Comparison of ENCODE assay signal across 1 cellular context in genomic region chr7:73985737-73986141, GRCh38.
TF ChIP-seq lines count a peak whose summit lies in the region.

No MANE protein-coding gene starts in this region.

TF ChIP-seq in WTC11, 78 proteins besides CTCF, POLR2A, EP300 and RAD21 (continued from another document):
- TF ChIP-seq AR (CRISPR knock-in tag; IDR thresholded peaks at IDR 0.05) (no peak), IRF2 (CRISPR knock-in tag; IDR thresholded peaks at IDR 0.05; ENCODE audit: borderline replicate concordance, low read depth) (no peak), CBFB (CRISPR knock-in tag; IDR thresholded peaks at IDR 0.05; ENCODE audit: low read depth) (no peak), ZNF317 (CRISPR knock-in tag; IDR thresholded peaks at IDR 0.05; ENCODE audit: borderline replicate concordance, low read depth) (no peak), SOX15 (CRISPR knock-in tag; IDR thresholded peaks at IDR 0.05) (no peak), ATF1 (CRISPR knock-in tag; IDR thresholded peaks at IDR 0.05) (no peak), NFATC4 (CRISPR knock-in tag; IDR thresholded peaks at IDR 0.05) (no peak), USF1 (CRISPR knock-in tag; IDR thresholded peaks at IDR 0.05) (no peak), ZNF138 (CRISPR knock-in tag; conservative IDR thresholded peaks at IDR 0.05) (no peak), ETV6 (CRISPR knock-in tag; IDR thresholded peaks at IDR 0.05) (no peak), TCF7 (CRISPR knock-in tag; IDR thresholded peaks at IDR 0.05; ENCODE audit: low read depth) (no peak)
- TF ChIP-seq, protein P1, sequence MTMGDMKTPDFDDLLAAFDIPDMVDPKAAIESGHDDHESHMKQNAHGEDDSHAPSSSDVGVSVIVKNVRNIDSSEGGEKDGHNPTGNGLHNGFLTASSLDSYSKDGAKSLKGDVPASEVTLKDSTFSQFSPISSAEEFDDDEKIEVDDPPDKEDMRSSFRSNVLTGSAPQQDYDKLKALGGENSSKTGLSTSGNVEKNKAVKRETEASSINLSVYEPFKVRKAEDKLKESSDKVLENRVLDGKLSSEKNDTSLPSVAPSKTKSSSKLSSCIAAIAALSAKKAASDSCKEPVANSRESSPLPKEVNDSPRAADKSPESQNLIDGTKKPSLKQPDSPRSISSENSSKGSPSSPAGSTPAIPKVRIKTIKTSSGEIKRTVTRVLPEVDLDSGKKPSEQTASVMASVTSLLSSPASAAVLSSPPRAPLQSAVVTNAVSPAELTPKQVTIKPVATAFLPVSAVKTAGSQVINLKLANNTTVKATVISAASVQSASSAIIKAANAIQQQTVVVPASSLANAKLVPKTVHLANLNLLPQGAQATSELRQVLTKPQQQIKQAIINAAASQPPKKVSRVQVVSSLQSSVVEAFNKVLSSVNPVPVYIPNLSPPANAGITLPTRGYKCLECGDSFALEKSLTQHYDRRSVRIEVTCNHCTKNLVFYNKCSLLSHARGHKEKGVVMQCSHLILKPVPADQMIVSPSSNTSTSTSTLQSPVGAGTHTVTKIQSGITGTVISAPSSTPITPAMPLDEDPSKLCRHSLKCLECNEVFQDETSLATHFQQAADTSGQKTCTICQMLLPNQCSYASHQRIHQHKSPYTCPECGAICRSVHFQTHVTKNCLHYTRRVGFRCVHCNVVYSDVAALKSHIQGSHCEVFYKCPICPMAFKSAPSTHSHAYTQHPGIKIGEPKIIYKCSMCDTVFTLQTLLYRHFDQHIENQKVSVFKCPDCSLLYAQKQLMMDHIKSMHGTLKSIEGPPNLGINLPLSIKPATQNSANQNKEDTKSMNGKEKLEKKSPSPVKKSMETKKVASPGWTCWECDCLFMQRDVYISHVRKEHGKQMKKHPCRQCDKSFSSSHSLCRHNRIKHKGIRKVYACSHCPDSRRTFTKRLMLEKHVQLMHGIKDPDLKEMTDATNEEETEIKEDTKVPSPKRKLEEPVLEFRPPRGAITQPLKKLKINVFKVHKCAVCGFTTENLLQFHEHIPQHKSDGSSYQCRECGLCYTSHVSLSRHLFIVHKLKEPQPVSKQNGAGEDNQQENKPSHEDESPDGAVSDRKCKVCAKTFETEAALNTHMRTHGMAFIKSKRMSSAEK (CRISPR knock-in tag; IDR thresholded peaks at IDR 0.05; ENCODE audit: borderline replicate concordance): no peak
- TF ChIP-seq, protein P2, sequence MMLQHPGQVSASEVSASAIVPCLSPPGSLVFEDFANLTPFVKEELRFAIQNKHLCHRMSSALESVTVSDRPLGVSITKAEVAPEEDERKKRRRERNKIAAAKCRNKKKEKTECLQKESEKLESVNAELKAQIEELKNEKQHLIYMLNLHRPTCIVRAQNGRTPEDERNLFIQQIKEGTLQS (CRISPR knock-in tag; conservative IDR thresholded peaks at IDR 0.05): no peak
